ENCODE assay signal across 1 cellular context in genomic region chr3:129556890-129557736, GRCh38.
TF ChIP-seq lines count a peak whose summit lies in the region.

No MANE protein-coding gene starts in this region.

TF ChIP-seq in GM23338, 12 proteins besides CTCF, POLR2A, EP300 and RAD21 (continued from another document):
- TF ChIP-seq, protein P1, sequence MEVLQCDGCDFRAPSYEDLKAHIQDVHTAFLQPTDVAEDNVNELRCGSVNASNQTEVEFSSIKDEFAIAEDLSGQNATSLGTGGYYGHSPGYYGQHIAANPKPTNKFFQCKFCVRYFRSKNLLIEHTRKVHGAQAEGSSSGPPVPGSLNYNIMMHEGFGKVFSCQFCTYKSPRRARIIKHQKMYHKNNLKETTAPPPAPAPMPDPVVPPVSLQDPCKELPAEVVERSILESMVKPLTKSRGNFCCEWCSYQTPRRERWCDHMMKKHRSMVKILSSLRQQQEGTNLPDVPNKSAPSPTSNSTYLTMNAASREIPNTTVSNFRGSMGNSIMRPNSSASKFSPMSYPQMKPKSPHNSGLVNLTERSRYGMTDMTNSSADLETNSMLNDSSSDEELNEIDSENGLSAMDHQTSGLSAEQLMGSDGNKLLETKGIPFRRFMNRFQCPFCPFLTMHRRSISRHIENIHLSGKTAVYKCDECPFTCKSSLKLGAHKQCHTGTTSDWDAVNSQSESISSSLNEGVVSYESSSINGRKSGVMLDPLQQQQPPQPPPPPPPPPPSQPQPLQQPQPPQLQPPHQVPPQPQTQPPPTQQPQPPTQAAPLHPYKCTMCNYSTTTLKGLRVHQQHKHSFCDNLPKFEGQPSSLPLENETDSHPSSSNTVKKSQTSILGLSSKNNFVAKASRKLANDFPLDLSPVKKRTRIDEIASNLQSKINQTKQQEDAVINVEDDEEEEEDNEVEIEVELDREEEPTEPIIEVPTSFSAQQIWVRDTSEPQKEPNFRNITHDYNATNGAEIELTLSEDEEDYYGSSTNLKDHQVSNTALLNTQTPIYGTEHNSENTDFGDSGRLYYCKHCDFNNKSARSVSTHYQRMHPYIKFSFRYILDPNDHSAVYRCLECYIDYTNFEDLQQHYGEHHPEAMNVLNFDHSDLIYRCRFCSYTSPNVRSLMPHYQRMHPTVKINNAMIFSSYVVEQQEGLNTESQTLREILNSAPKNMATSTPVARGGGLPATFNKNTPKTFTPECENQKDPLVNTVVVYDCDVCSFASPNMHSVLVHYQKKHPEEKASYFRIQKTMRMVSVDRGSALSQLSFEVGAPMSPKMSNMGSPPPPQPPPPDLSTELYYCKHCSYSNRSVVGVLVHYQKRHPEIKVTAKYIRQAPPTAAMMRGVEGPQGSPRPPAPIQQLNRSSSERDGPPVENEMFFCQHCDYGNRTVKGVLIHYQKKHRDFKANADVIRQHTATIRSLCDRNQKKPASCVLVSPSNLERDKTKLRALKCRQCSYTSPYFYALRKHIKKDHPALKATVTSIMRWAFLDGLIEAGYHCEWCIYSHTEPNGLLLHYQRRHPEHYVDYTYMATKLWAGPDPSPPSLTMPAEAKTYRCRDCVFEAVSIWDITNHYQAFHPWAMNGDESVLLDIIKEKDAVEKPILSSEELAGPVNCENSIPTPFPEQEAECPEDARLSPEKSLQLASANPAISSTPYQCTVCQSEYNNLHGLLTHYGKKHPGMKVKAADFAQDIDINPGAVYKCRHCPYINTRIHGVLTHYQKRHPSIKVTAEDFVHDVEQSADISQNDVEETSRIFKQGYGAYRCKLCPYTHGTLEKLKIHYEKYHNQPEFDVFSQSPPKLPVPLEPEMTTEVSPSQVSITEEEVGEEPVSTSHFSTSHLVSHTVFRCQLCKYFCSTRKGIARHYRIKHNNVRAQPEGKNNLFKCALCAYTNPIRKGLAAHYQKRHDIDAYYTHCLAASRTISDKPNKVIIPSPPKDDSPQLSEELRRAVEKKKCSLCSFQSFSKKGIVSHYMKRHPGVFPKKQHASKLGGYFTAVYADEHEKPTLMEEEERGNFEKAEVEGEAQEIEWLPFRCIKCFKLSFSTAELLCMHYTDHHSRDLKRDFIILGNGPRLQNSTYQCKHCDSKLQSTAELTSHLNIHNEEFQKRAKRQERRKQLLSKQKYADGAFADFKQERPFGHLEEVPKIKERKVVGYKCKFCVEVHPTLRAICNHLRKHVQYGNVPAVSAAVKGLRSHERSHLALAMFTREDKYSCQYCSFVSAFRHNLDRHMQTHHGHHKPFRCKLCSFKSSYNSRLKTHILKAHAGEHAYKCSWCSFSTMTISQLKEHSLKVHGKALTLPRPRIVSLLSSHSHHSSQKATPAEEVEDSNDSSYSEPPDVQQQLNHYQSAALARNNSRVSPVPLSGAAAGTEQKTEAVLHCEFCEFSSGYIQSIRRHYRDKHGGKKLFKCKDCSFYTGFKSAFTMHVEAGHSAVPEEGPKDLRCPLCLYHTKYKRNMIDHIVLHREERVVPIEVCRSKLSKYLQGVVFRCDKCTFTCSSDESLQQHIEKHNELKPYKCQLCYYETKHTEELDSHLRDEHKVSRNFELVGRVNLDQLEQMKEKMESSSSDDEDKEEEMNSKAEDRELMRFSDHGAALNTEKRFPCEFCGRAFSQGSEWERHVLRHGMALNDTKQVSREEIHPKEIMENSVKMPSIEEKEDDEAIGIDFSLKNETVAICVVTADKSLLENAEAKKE (CRISPR knock-in tag; IDR thresholded peaks at IDR 0.05): no peak
- TF ChIP-seq JUNB (IDR thresholded peaks at IDR 0.05; ENCODE audit: unreplicated experiment) (no peak), NANOG (IDR thresholded peaks at IDR 0.05; ENCODE audit: borderline replicate concordance) (no peak)
- TF ChIP-seq, protein P2, sequence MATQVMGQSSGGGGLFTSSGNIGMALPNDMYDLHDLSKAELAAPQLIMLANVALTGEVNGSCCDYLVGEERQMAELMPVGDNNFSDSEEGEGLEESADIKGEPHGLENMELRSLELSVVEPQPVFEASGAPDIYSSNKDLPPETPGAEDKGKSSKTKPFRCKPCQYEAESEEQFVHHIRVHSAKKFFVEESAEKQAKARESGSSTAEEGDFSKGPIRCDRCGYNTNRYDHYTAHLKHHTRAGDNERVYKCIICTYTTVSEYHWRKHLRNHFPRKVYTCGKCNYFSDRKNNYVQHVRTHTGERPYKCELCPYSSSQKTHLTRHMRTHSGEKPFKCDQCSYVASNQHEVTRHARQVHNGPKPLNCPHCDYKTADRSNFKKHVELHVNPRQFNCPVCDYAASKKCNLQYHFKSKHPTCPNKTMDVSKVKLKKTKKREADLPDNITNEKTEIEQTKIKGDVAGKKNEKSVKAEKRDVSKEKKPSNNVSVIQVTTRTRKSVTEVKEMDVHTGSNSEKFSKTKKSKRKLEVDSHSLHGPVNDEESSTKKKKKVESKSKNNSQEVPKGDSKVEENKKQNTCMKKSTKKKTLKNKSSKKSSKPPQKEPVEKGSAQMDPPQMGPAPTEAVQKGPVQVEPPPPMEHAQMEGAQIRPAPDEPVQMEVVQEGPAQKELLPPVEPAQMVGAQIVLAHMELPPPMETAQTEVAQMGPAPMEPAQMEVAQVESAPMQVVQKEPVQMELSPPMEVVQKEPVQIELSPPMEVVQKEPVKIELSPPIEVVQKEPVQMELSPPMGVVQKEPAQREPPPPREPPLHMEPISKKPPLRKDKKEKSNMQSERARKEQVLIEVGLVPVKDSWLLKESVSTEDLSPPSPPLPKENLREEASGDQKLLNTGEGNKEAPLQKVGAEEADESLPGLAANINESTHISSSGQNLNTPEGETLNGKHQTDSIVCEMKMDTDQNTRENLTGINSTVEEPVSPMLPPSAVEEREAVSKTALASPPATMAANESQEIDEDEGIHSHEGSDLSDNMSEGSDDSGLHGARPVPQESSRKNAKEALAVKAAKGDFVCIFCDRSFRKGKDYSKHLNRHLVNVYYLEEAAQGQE (IDR thresholded peaks at IDR 0.05; ENCODE audit: unreplicated experiment): no peak
TF ChIP-seq in GM23338: peak in this region for 0.
